In genomic region chr15:40680151-40680550, GRCh38 we compare ENCODE assay signal across 19 cellular contexts. TPM values are rescaled to one million over a fixed set of nuclear protein-coding genes. Genes with fewer than 3 reads are reported as not detected.
DNase-seq lines count a peak whose midpoint lies in the region; ATAC-seq and TF ChIP-seq lines count a peak whose summit lies in the region.
"Had no signal": no experiment of that assay in that cellular context is flagged by ENCODE, and none has a peak within 500 bp of the region (broad histone marks: within the 10 kb centered on the region; RNA-seq: fewer than 3 reads in every experiment).

No MANE protein-coding gene starts in this region.

- DNase-seq in Karpas-422 = peak; percentile 76
- no peak for DNase-seq in Panc1 (ENCODE audit: low read depth, low spot score)
- no peak for DNase-seq in neuronal stem cell (ENCODE audit: low spot score)
- no peak for DNase-seq in MG63
- DNase-seq in SW 1271 (lab: John Stamatoyannopoulos, UW) = no peak
- DNase-seq: C1 segment of cervical spinal cord; CD8-positive, alpha-beta T cell; DND-41; H7; HFFc6; NCI-H1105 treated with DMSO at 0.1 percent for 48 hours; NCI-H2029 treated with DMSO at 0.1 percent for 48 hours; NCI-H226; NCI-H510A treated with DMSO at 0.1 percent for 48 hours; NCI-H774; NK-92 treated with Interleukin-12 subunit alpha and Interleukin-12 subunit beta, amount 100 ng/mL, for 24 hours; SHP77 had no signal

- H3K36me3 ChIP-seq in DOHH2 (ENCODE audit: control insufficient read depth, low read length) (peaks cover 5% of the 10 kb centered on the region; the same call in 1 of the 2 replicates), Karpas-422 (ENCODE audit: insufficient read depth, low read length) (no peaks in the 10 kb centered on the region; the same call in 1 of the 2 replicates), Panc1 (ENCODE audit: control insufficient read depth, insufficient read depth, low read length) (no peaks in the 10 kb centered on the region), neuronal stem cell (replicated peaks in 1 of 2; ENCODE audit: control insufficient read depth in 2 of 2, insufficient read depth in 2 of 2, low read length in 2 of 2) (no peaks in the 10 kb centered on the region), MG63 (no peaks in the 10 kb centered on the region)

- no TSS peak for BruUV-seq in Panc1 (replicated peaks; lab: Mats Ljungman, UMichigan)

- H3K18ac ChIP-seq in neuronal stem cell (ENCODE audit: low read length) = no peak overlapping the region

- H3K4me3 ChIP-seq in DOHH2 (ENCODE audit: low read length) (peak overlapping the region; percentile 22), Karpas-422 (ENCODE audit: low read length) (no peak overlapping the region), Panc1 (ENCODE audit: low read depth in 2 of 2, low read length in 2 of 2) (no peak overlapping the region), neuronal stem cell (ENCODE audit: low read length in 2 of 2) (no peak overlapping the region), MG63 (no peak overlapping the region)

- H4K20me1 ChIP-seq in DOHH2 (ENCODE audit: control insufficient read depth, insufficient read depth, low read depth, low read length) (no peaks in the 10 kb centered on the region), Karpas-422 (ENCODE audit: insufficient read depth, low read depth, low read length) (no peaks in the 10 kb centered on the region)

- H4K8ac ChIP-seq in neuronal stem cell (ENCODE audit: low read depth, low read length) = no peak overlapping the region

- TF ChIP-seq CTCF in DOHH2 (IDR thresholded peaks at IDR 0.05; ENCODE audit: low read depth, low read length, poor library complexity, severe bottlenecking) (no peak), Panc1 (IDR thresholded peaks at IDR 0.05) (no peak)

- H3K23ac ChIP-seq in neuronal stem cell (ENCODE audit: low read depth, low read length, poor library complexity) = no peak overlapping the region

- no peak overlapping the region for H3K4ac ChIP-seq in neuronal stem cell (ENCODE audit: low read length)

- peaks cover 7% of the 10 kb centered on the region for H3F3A ChIP-seq in DOHH2 (ENCODE audit: control insufficient read depth, insufficient read depth)

- H2BK12ac ChIP-seq in neuronal stem cell (ENCODE audit: low read length) = no peak overlapping the region

- H2BK5ac ChIP-seq in neuronal stem cell (ENCODE audit: low read length) = no peak overlapping the region

- intact Hi-C loops in Panc1 (cut with micrococcal nuclease; ENCODE audit: unreplicated experiment) = no loop called here

- H3K79me1 ChIP-seq in neuronal stem cell (ENCODE audit: low read depth, low read length) = no peaks in the 10 kb centered on the region

- no peaks in the 10 kb centered on the region for H3K9me3 ChIP-seq in DOHH2 (ENCODE audit: control insufficient read depth, insufficient read depth, low read length)
- no peaks in the 10 kb centered on the region for H3K9me3 ChIP-seq in Karpas-422 (ENCODE audit: low read length)
- no peaks in the 10 kb centered on the region for H3K9me3 ChIP-seq in Panc1 (ENCODE audit: control insufficient read depth, insufficient read depth, low read depth, low read length)
- no peaks in the 10 kb centered on the region for H3K9me3 ChIP-seq in neuronal stem cell (replicated peaks in 1 of 2; ENCODE audit: control insufficient read depth in 2 of 2, insufficient read depth in 1 of 2, low read depth in 1 of 2, low read length in 2 of 2)
- no peaks in the 10 kb centered on the region for H3K9me3 ChIP-seq in MG63

- no peaks in the 10 kb centered on the region for H3K27me3 ChIP-seq in DOHH2 (ENCODE audit: control insufficient read depth, low read length)
- no peaks in the 10 kb centered on the region for H3K27me3 ChIP-seq in Karpas-422 (ENCODE audit: low read length)
- H3K27me3 ChIP-seq in Panc1 (ENCODE audit: control insufficient read depth, insufficient read depth, low read length) = no peaks in the 10 kb centered on the region
- no peaks in the 10 kb centered on the region for H3K27me3 ChIP-seq in neuronal stem cell (ENCODE audit: control insufficient read depth in 3 of 3, insufficient read depth in 3 of 3, low read depth in 1 of 3, low read length in 3 of 3)
- no peaks in the 10 kb centered on the region for H3K27me3 ChIP-seq in MG63

- CTCF ChIA-PET in Panc1 (lab: Charles Lee) = no interaction called here

- ATAC-seq in Panc1 (0 out of 2 replicates have a peak, but pooled peaks have one; percentile 43), HG02623 (IDR thresholded peaks at IDR 0.05; ENCODE audit: unreplicated experiment) (no peak)
- ATAC-seq: CD8-positive, alpha-beta T cell had no signal

- H2AFZ ChIP-seq in Karpas-422 (ENCODE audit: low read length) (no peak overlapping the region), neuronal stem cell (ENCODE audit: low read length) (peak overlapping the region; percentile 48)

- POLR2A ChIA-PET in Panc1 (lab: Charles Lee) = interaction anchor here (0.7 kb wide), 1 partner anchor 96 kb away, joined by 4 read pairs; no protein-coding TSS in a partner anchor

- in situ Hi-C loops in Panc1 (cut with HindIII; ENCODE audit: low pct_unique_long_range_greater_than_20kb, low sequenced_read_pairs) = no loop called here

- H3K14ac ChIP-seq in neuronal stem cell (ENCODE audit: low read length) = no peak overlapping the region

- H3K9me2 ChIP-seq in DOHH2 (replicated peaks; ENCODE audit: control insufficient read depth, low read length) (no peaks in the 10 kb centered on the region), Karpas-422 (replicated peaks; ENCODE audit: insufficient read depth, low read length) (no peaks in the 10 kb centered on the region)

- H3K9ac ChIP-seq in Karpas-422 (ENCODE audit: low read length) (no peak overlapping the region), neuronal stem cell (ENCODE audit: low read depth, low read length, poor library complexity) (no peak overlapping the region)

- peak overlapping the region; percentile 81 for H3K27ac ChIP-seq in DOHH2 (ENCODE audit: low read depth, low read length)
- peak overlapping the region; percentile 51 for H3K27ac ChIP-seq in Karpas-422 (ENCODE audit: low read length)
- no peak overlapping the region for H3K27ac ChIP-seq in Panc1 (ENCODE audit: low read length)
- H3K27ac ChIP-seq in neuronal stem cell (replicated peaks; ENCODE audit: low read length) = no peak overlapping the region

- H3K79me2 ChIP-seq in DOHH2 (ENCODE audit: control insufficient read depth, low read length) = no peaks in the 10 kb centered on the region
- no peaks in the 10 kb centered on the region for H3K79me2 ChIP-seq in Karpas-422 (ENCODE audit: low read length)

- H3K4me2 ChIP-seq in DOHH2 (ENCODE audit: low read length) (peak overlapping the region; percentile 49), Karpas-422 (ENCODE audit: low read depth, low read length, poor library complexity, severe bottlenecking) (peak overlapping the region; percentile 10), neuronal stem cell (ENCODE audit: insufficient read depth, low read length, poor library complexity, severe bottlenecking) (no peak overlapping the region)

- H2AK5ac ChIP-seq in neuronal stem cell (ENCODE audit: low read depth, low read length) = no peak overlapping the region

- H3K4me1 ChIP-seq in DOHH2 (ENCODE audit: control insufficient read depth, low read length) (peaks cover 24% of the 10 kb centered on the region), Karpas-422 (ENCODE audit: low read length) (peaks cover 18% of the 10 kb centered on the region), Panc1 (ENCODE audit: control insufficient read depth, insufficient read depth, low read length) (no peaks in the 10 kb centered on the region), neuronal stem cell (ENCODE audit: control insufficient read depth in 2 of 2, insufficient read depth in 1 of 2, low read depth in 1 of 2, low read length in 2 of 2) (no peaks in the 10 kb centered on the region)

- no CpG with 5 or more reads among the region's 1 CpG for WGBS in neuronal stem cell (ENCODE audit: extremely low coverage in 2 of 2, insufficient read length in 2 of 2, insufficient replicate concordance in 1 of 2), 2 donors

- no peak overlapping the region for H4K91ac ChIP-seq in neuronal stem cell (ENCODE audit: low read depth, low read length, poor library complexity)

- no peak overlapping the region for H2BK120ac ChIP-seq in neuronal stem cell (ENCODE audit: low read depth, low read length)

- no peak overlapping the region for H2BK15ac ChIP-seq in neuronal stem cell (ENCODE audit: low read length)

RNA-seq across cellular contexts. Expression of gene RAD51, which starts 14.8 kb away (rescaled TPM):
- total RNA-seq in Karpas-422 (2014; rRNA removed; shearing (Covaris generic); ENCODE audit: low replicate concordance) = 8.6 and 11.4 TPM in 2 replicates
- 30.3 TPM for total RNA-seq in Panc1 (2021; ENCODE audit: unreplicated experiment)
- polyA plus RNA-seq in Panc1 (2012; ENCODE audit: insufficient read length) = 18.6 TPM
- 15.1 TPM for polyA plus RNA-seq in neuronal stem cell (2013, experiment 1 of 2)
- 14.5 TPM for polyA plus RNA-seq in neuronal stem cell (2013, experiment 2 of 2)
- 14.5 and 16.9 TPM in 2 replicates for total RNA-seq in MG63 (2014; rRNA removed; shearing (Covaris generic); ENCODE audit: low replicate concordance)

Comparison
In these comparisons a context has a peak if more than half of its experiments do, and no peak if none do; other contexts are left out.
1. H3K27ac ChIP-seq: peak in DOHH2 (single experiment) and Karpas-422 (single experiment); none in Panc1 (single experiment) and neuronal stem cell (single experiment).